ENCODE assay signal across 8 cellular contexts in genomic region chr5:63963080-63963735, GRCh38. TPM values are rescaled to one million over a fixed set of nuclear protein-coding genes. Genes with fewer than 3 reads are reported as not detected.
DNase-seq lines count a peak whose midpoint lies in the region; ATAC-seq and TF ChIP-seq lines count a peak whose summit lies in the region.

No MANE protein-coding gene starts in this region.

- no peaks in the 10 kb centered on the region for H3K4me1 Mint-ChIP-seq in activated CD8-positive, alpha-beta T cell treated with anti-CD3 and anti-CD28 coated beads for 36 hours (ENCODE audit: low read depth)
- no peaks in the 10 kb centered on the region for H3K4me1 Mint-ChIP-seq in T-helper 17 cell

- H3K9me3 Mint-ChIP-seq in activated CD8-positive, alpha-beta T cell treated with anti-CD3 and anti-CD28 coated beads for 36 hours = peaks cover 6% of the 10 kb centered on the region

- POLR2A ChIA-PET in activated CD8-positive, alpha-beta T cell treated with anti-CD3 and anti-CD28 coated beads for 36 hours (lab: Charles Lee) = no interaction called here

- H3K27me3 ChIP-seq in iPS-18a (ENCODE audit: control insufficient read depth, insufficient read depth, low read length) (peaks cover 9% of the 10 kb centered on the region), thyroid gland (no peaks in the 10 kb centered on the region)

- H3K27me3 Mint-ChIP-seq in activated CD8-positive, alpha-beta T cell treated with anti-CD3 and anti-CD28 coated beads for 36 hours = peaks cover 34% of the 10 kb centered on the region
- peaks cover 5% of the 10 kb centered on the region for H3K27me3 Mint-ChIP-seq in T-helper 17 cell

- no peak overlapping the region for H3K27ac Mint-ChIP-seq in activated CD8-positive, alpha-beta T cell treated with anti-CD3 and anti-CD28 coated beads for 36 hours
- H3K27ac Mint-ChIP-seq in T-helper 17 cell = no peak overlapping the region

- H3K4me1 ChIP-seq in iPS-18a (ENCODE audit: control insufficient read depth, low read depth, low read length) = peaks cover 13% of the 10 kb centered on the region
- H3K4me1 ChIP-seq in thyroid gland = no peaks in the 10 kb centered on the region

- WGBS in thyroid gland, 2 donors = 25 to 26% methylated on average over 6 of the region's 6 CpGs

- no peak overlapping the region for H3K4me3 Mint-ChIP-seq in activated CD8-positive, alpha-beta T cell treated with anti-CD3 and anti-CD28 coated beads for 36 hours
- no peak overlapping the region for H3K4me3 Mint-ChIP-seq in T-helper 17 cell

- H3K9me3 ChIP-seq in iPS-18a (ENCODE audit: control insufficient read depth, low read depth, low read length) = no peaks in the 10 kb centered on the region
- no peaks in the 10 kb centered on the region for H3K9me3 ChIP-seq in thyroid gland
- no peaks in the 10 kb centered on the region for H3K9me3 ChIP-seq in T-helper 17 cell (ENCODE audit: control insufficient read depth, low read length, poor library complexity, severe bottlenecking)

- peak; percentile 44 for TF ChIP-seq CTCF in activated CD8-positive, alpha-beta T cell treated with anti-CD3 and anti-CD28 coated beads for 36 hours (IDR thresholded peaks at IDR 0.05)
- peak in 3 of 6 experiments; percentile 18 to 53 (median 25) for TF ChIP-seq CTCF in thyroid gland (IDR thresholded peaks at IDR 0.05)

- DNase-seq in D341Med (ENCODE audit: low spot score) (peak; percentile 51), NCI-H226 (peak; percentile 19), thyroid gland (peak; percentile 2 to 20), T-helper 17 cell (no peak)
- peak; percentile 53 for DNase-seq in activated CD8-positive, alpha-beta T cell treated with anti-CD3 and anti-CD28 coated beads for 36 hours

- intact Hi-C loops in activated CD8-positive, alpha-beta T cell treated with anti-CD3 and anti-CD28 coated beads for 36 hours (cut with micrococcal nuclease) = loop anchor here (5.0 kb wide), 1 partner anchor 561 kb away; no protein-coding TSS in a partner anchor
- intact Hi-C loops in thyroid gland (cut with DNase I) = no loop called here

- no peak overlapping the region for H3K9ac ChIP-seq in iPS-18a (ENCODE audit: low read length)

- H3K4me3 ChIP-seq in iPS-18a (ENCODE audit: low read length) (peak overlapping the region; percentile 47), thyroid gland (replicated peaks in 1 of 3) (no peak overlapping the region)

- CTCF ChIA-PET in activated CD8-positive, alpha-beta T cell treated with anti-CD3 and anti-CD28 coated beads for 36 hours (lab: Charles Lee) = interaction anchor here (1.0 to 1.5 kb wide), 3 partner anchors 9 to 141 kb away, joined by 3 to 4 read pairs (median 3); no protein-coding TSS in a partner anchor

- no peak for TF ChIP-seq POLR2A in thyroid gland (IDR thresholded peaks at IDR 0.05)

- H3K36me3 Mint-ChIP-seq in activated CD8-positive, alpha-beta T cell treated with anti-CD3 and anti-CD28 coated beads for 36 hours (ENCODE audit: low read depth) = no peaks in the 10 kb centered on the region
- peaks cover 3% of the 10 kb centered on the region for H3K36me3 Mint-ChIP-seq in T-helper 17 cell (ENCODE audit: low read depth)

- peak; percentile 85 for ATAC-seq in GM18861 (IDR thresholded peaks at IDR 0.05; ENCODE audit: unreplicated experiment)
- peak; percentile 78 for ATAC-seq in HG03095 (IDR thresholded peaks at IDR 0.05; ENCODE audit: unreplicated experiment)
- ATAC-seq in activated CD8-positive, alpha-beta T cell treated with anti-CD3 and anti-CD28 coated beads for 36 hours = no peak
- no peak for ATAC-seq in T-helper 17 cell

- no peaks in the 10 kb centered on the region for H3K36me3 ChIP-seq in iPS-18a (ENCODE audit: control insufficient read depth, low read depth, low read length)
- H3K36me3 ChIP-seq in thyroid gland = no peaks in the 10 kb centered on the region

- no peak overlapping the region for H3K27ac ChIP-seq in iPS-18a (ENCODE audit: low read length)
- no peak overlapping the region for H3K27ac ChIP-seq in thyroid gland

RNA-seq across cellular contexts. Expression of gene HTR1A, which starts 1.0 kb away (rescaled TPM):
- total RNA-seq in activated CD8-positive, alpha-beta T cell treated with anti-CD3 and anti-CD28 coated beads for 36 hours = not detected
- total RNA-seq in thyroid gland = 1 to 10 TPM in 2 of 4 donors, under 1 TPM in 1, not detected in 1; 0.38 to 1.8 (median 1.1) TPM
- not detected for total RNA-seq in T-helper 17 cell

Comparison
In these comparisons a context has a peak if more than half of its experiments do, and no peak if none do; other contexts are left out.
1. DNase-seq: peak in D341Med (single experiment), NCI-H226 (single experiment), activated CD8-positive, alpha-beta T cell treated with anti-CD3 and anti-CD28 coated beads for 36 hours (single experiment) and thyroid gland (2 of 2); none in T-helper 17 cell (0 of 3).
2. ATAC-seq: peak in GM18861 (single experiment) and HG03095 (single experiment); none in activated CD8-positive, alpha-beta T cell treated with anti-CD3 and anti-CD28 coated beads for 36 hours (single experiment) and T-helper 17 cell (single experiment).